In genomic region chr13:45468676-45469075, GRCh38 we compare ENCODE assay signal across 1 cellular context.
TF ChIP-seq lines count a peak whose summit lies in the region.

No MANE protein-coding gene starts in this region.

TF ChIP-seq in GM23338, 12 proteins besides CTCF, POLR2A, EP300 and RAD21 (continued from another document):
- TF ChIP-seq ZNF462 (CRISPR knock-in tag; IDR thresholded peaks at IDR 0.05) (no peak), ZNF331 (CRISPR knock-in tag; IDR thresholded peaks at IDR 0.05; ENCODE audit: low read depth) (no peak), POLR2AphosphoS5 (IDR thresholded peaks at IDR 0.05; ENCODE audit: low read depth) (no peak), JUNB (IDR thresholded peaks at IDR 0.05; ENCODE audit: unreplicated experiment) (no peak), EZH2phosphoT487 (IDR thresholded peaks at IDR 0.05; ENCODE audit: unreplicated experiment) (no peak), NANOG (IDR thresholded peaks at IDR 0.05; ENCODE audit: borderline replicate concordance) (no peak), REST (IDR thresholded peaks at IDR 0.05; ENCODE audit: unreplicated experiment) (no peak), STAT1 (IDR thresholded peaks at IDR 0.05; ENCODE audit: unreplicated experiment) (no peak), ZNF114 (CRISPR knock-in tag; IDR thresholded peaks at IDR 0.05) (no peak), EZH2 (IDR thresholded peaks at IDR 0.05; ENCODE audit: low read depth, unreplicated experiment) (no peak)
- TF ChIP-seq, protein P1, sequence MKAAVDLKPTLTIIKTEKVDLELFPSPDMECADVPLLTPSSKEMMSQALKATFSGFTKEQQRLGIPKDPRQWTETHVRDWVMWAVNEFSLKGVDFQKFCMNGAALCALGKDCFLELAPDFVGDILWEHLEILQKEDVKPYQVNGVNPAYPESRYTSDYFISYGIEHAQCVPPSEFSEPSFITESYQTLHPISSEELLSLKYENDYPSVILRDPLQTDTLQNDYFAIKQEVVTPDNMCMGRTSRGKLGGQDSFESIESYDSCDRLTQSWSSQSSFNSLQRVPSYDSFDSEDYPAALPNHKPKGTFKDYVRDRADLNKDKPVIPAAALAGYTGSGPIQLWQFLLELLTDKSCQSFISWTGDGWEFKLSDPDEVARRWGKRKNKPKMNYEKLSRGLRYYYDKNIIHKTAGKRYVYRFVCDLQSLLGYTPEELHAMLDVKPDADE (IDR thresholded peaks at IDR 0.05), result no peak
